In genomic region chr15:100602822-100603393, GRCh38 we compare ENCODE assay signal across 7 cellular contexts. TPM values are rescaled to one million over a fixed set of nuclear protein-coding genes. Genes with fewer than 3 reads are reported as not detected.
DNase-seq lines count a peak whose midpoint lies in the region; ATAC-seq, FAIRE-seq and TF ChIP-seq lines count a peak whose summit lies in the region.

No MANE protein-coding gene starts in this region.

- POLR2A ChIA-PET in activated B cell treated with CpG ODN at 0.5 μM for 24 hours (lab: Charles Lee) = interaction anchor here (0.6 to 1.9 kb wide), 8 partner anchors 21 to 1351 kb away, joined by 3 to 13 read pairs (median 3); partner anchors contain the start of genes LRRC28, LRRK1 and SNRPA1

- H3K4me1 ChIP-seq in HUES6 (ENCODE audit: control insufficient read depth, insufficient read depth, low read length) = peaks cover 4% of the 10 kb centered on the region; the same call in 1 of the 2 replicates
- H3K4me1 ChIP-seq in esophagus (ENCODE audit: control insufficient read depth in 2 of 2, insufficient read depth in 2 of 2, low read length in 1 of 2) = peaks cover 2 to 6% of the 10 kb centered on the region in 2 donors
- H3K4me1 ChIP-seq in neutrophil (ENCODE audit: control insufficient read depth in 1 of 2, insufficient read depth in 1 of 2, low read depth in 1 of 2, low read length in 1 of 2) = peaks cover 31 to 47% of the 10 kb centered on the region in 2 experiments

- WGBS in esophagus, 2 donors = 1% methylated on average over 13 to 16 of the region's 16 CpGs

- H3K9me3 ChIP-seq in HUES6 (ENCODE audit: control insufficient read depth, insufficient read depth, low read depth, low read length) (no peaks in the 10 kb centered on the region), esophagus (ENCODE audit: control insufficient read depth in 2 of 2, insufficient read depth in 1 of 2, low read depth in 1 of 2, low read length in 1 of 2) (no peaks in the 10 kb centered on the region), neutrophil (no peaks in the 10 kb centered on the region)

- H3K9me3 Mint-ChIP-seq in activated B cell treated with CpG ODN at 0.5 μM for 24 hours = no peaks in the 10 kb centered on the region

- no peak; the same call in 1 of the 2 replicates for TF ChIP-seq POLR2A in GM12892 (IDR thresholded peaks at IDR 0.05; ENCODE audit: low read depth, low read length)

- peak; percentile 62 for FAIRE-seq in GM12892 (lab: Jason Lieb, UNC)

- ATAC-seq in GM21529 (IDR thresholded peaks at IDR 0.05; ENCODE audit: unreplicated experiment) (peak; percentile 39), activated B cell treated with CpG ODN at 0.5 μM for 24 hours (ENCODE audit: low read depth) (peak; percentile 20)

- H3K4me3 Mint-ChIP-seq in activated B cell treated with CpG ODN at 0.5 μM for 24 hours = no peak overlapping the region

- no peaks in the 10 kb centered on the region for H3K27me3 Mint-ChIP-seq in activated B cell treated with CpG ODN at 0.5 μM for 24 hours

- peak overlapping the region; percentile 65; the same call in 1 of the 2 replicates for H3K27ac ChIP-seq in HUES6 (ENCODE audit: low read depth, low read length)
- peak overlapping the region; percentile 68 to 87 for H3K27ac ChIP-seq in esophagus (ENCODE audit: low read depth in 2 of 2, low read length in 1 of 2)
- peak overlapping the region; percentile 97 for H3K27ac ChIP-seq in neutrophil

- peak overlapping the region; percentile 91 for H3K4me3 ChIP-seq in HUES6 (ENCODE audit: low read depth, low read length)
- H3K4me3 ChIP-seq in esophagus (ENCODE audit: low read depth in 1 of 2, low read length in 2 of 2) = peak overlapping the region; percentile 82 to 92
- H3K4me3 ChIP-seq in neutrophil (ENCODE audit: low read depth in 1 of 2, low read length in 1 of 2) = peak overlapping the region; percentile 89 to 100

- peaks cover 31% of the 10 kb centered on the region for H3K36me3 Mint-ChIP-seq in activated B cell treated with CpG ODN at 0.5 μM for 24 hours (ENCODE audit: low read depth)

- no peaks in the 10 kb centered on the region for H3K27me3 ChIP-seq in HUES6 (ENCODE audit: control insufficient read depth, insufficient read depth, low read length)
- H3K27me3 ChIP-seq in esophagus (ENCODE audit: control insufficient read depth in 1 of 2, insufficient read depth in 2 of 2, low read length in 2 of 2) = no peaks in the 10 kb centered on the region
- H3K27me3 ChIP-seq in neutrophil = no peaks in the 10 kb centered on the region

- intact Hi-C loops in activated B cell treated with CpG ODN at 0.5 μM for 24 hours (cut with micrococcal nuclease) = loop anchor here (1.0 to 5.0 kb wide), 14 partner anchors 24 to 1956 kb away; partner anchors contain the start of genes IGF1R, LRRC28, LYSMD4 and SELENOS

- CTCF ChIA-PET in activated B cell treated with CpG ODN at 0.5 μM for 24 hours (lab: Charles Lee) = interaction anchor here (1.5 to 3.7 kb wide), 2 partner anchors 253 to 404 kb away, joined by 4 to 23 read pairs; no protein-coding TSS in a partner anchor

- peak; percentile 21 for DNase-seq in GM12892 (ENCODE audit: insufficient read length)
- no peak for DNase-seq in activated B cell treated with CpG ODN at 0.5 μM for 24 hours
- DNase-seq in amniotic stem cell (lab: John Stamatoyannopoulos, UW) = no peak

- H3K27ac Mint-ChIP-seq in activated B cell treated with CpG ODN at 0.5 μM for 24 hours = no peak overlapping the region

- peaks cover 41% of the 10 kb centered on the region for H3K4me1 Mint-ChIP-seq in activated B cell treated with CpG ODN at 0.5 μM for 24 hours

- TF ChIP-seq CTCF in activated B cell treated with CpG ODN at 0.5 μM for 24 hours (IDR thresholded peaks at IDR 0.05) = no peak
- no peak for TF ChIP-seq CTCF in neutrophil (IDR thresholded peaks at IDR 0.05)

- H3K36me3 ChIP-seq in HUES6 (ENCODE audit: control insufficient read depth, insufficient read depth, low read length) (peaks cover 12% of the 10 kb centered on the region), esophagus (ENCODE audit: control insufficient read depth in 2 of 2, insufficient read depth in 2 of 2, low read length in 1 of 2) (no peaks in the 10 kb centered on the region), neutrophil (peaks cover 26% of the 10 kb centered on the region)

- peak overlapping the region; percentile 69 for H3K9ac ChIP-seq in HUES6 (ENCODE audit: low read length)

RNA-seq across cellular contexts. Expression of gene ASB7, which starts 0.5 kb away (rescaled TPM):
- polyA plus RNA-seq in GM12892 (2012; ENCODE audit: missing spikeins) = 6.8 TPM
- 18.3 and 21.3 TPM in 2 replicates for total RNA-seq in activated B cell treated with CpG ODN at 0.5 μM for 24 hours
- polyA plus RNA-seq in esophagus = 1 to 10 TPM; 1.9 to 3.5 TPM

RNA-seq across cellular contexts. Expression of gene LINS1, which starts 0.9 kb away (rescaled TPM):
- polyA plus RNA-seq in GM12892 (2012; ENCODE audit: missing spikeins) = 15.0 TPM
- 31.9 and 33.3 TPM in 2 replicates for total RNA-seq in activated B cell treated with CpG ODN at 0.5 μM for 24 hours
- polyA plus RNA-seq in esophagus = 10 to 100 TPM in 1 of 2 donors, 1 to 10 TPM in 1; 5.9 to 10.6 TPM
